Comparison of ENCODE assay signal across 8 cellular contexts in the genomic region with DNA sequence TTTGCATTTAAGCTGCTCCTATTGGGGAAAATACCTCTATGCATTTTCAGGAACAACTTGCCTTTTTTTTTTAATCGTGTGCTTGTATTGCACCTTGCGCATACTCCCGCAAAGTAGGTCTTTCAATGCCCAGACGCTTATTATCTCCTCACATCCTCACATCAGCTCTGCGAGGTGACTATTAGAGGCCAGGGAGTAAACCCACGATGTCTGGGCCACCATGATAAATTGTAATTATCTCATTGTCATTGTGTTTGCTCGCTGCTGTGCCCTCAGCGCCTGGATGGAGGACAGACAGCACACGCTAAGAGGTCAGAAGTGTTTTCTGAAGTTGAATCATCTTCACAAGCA. TPM values are rescaled to one million over a fixed set of nuclear protein-coding genes. Genes with fewer than 3 reads are reported as not detected.
DNase-seq lines count a peak whose midpoint lies in the region; ATAC-seq and TF ChIP-seq lines count a peak whose summit lies in the region.

No MANE protein-coding gene starts in this region.

- CTCF ChIA-PET in CD4-positive, alpha-beta memory T cell (lab: Charles Lee; ENCODE audit: partially characterized antibody), result interaction anchor here (0.8 to 3.0 kb wide), 2 partner anchors 89 to 94 kb away, joined by 4 to 7 read pairs; no protein-coding TSS in a partner anchor
- CTCF ChIA-PET in GM10248 (lab: Yijun Ruan, JAX), result interaction anchor here (0.6 to 1.4 kb wide), 5 partner anchors 10 to 98 kb away, joined by 3 to 4 read pairs (median 3); no protein-coding TSS in a partner anchor

- no peak for DNase-seq in CD4-positive, alpha-beta memory T cell
- DNase-seq in NCI-H1417 treated with DMSO at 0.1 percent for 48 hours (lab: John Stamatoyannopoulos, UW) (peak; percentile 47), caudate nucleus (lab: John Stamatoyannopoulos, UW) (no peak), natural killer cell (no peak), GM10248 (ENCODE audit: extremely low spot score) (no peak), Kasumi-1 (lab: John Stamatoyannopoulos, UW) (no peak), NK-92 (lab: John Stamatoyannopoulos, UW; ENCODE audit: unreplicated experiment) (no peak)

- peaks cover 0 to 11% of the 10 kb centered on the region in 2 donors for H3K36me3 Mint-ChIP-seq in CD4-positive, alpha-beta memory T cell
- H3K36me3 Mint-ChIP-seq in natural killer cell, result no peaks in the 10 kb centered on the region

- H3K27ac Mint-ChIP-seq in CD4-positive, alpha-beta memory T cell, result peak overlapping the region; percentile 73 to 95 (median 86)
- H3K27ac Mint-ChIP-seq in natural killer cell, result peak overlapping the region; percentile 68 to 95

- ATAC-seq in natural killer cell, result no peak
- ATAC-seq in HG03457 (IDR thresholded peaks at IDR 0.05; ENCODE audit: unreplicated experiment), result no peak

- no peaks in the 10 kb centered on the region for H3K27me3 ChIP-seq in CD4-positive, alpha-beta memory T cell (ENCODE audit: insufficient read depth, low read length)

- H3K4me1 ChIP-seq in CD4-positive, alpha-beta memory T cell (ENCODE audit: insufficient read depth, low read length), result peaks cover 36% of the 10 kb centered on the region

- peaks cover 0 to 2% (median 0%) of the 10 kb centered on the region in 8 donors for H3K9me3 Mint-ChIP-seq in CD4-positive, alpha-beta memory T cell
- H3K9me3 Mint-ChIP-seq in natural killer cell, result no peaks in the 10 kb centered on the region

- H3K4me3 Mint-ChIP-seq in CD4-positive, alpha-beta memory T cell, result peak overlapping the region; percentile 88 to 98 (median 94)
- H3K4me3 Mint-ChIP-seq in natural killer cell, result peak overlapping the region; percentile 93

- no peaks in the 10 kb centered on the region for H3K9me3 ChIP-seq in CD4-positive, alpha-beta memory T cell (ENCODE audit: control insufficient read depth in 1 of 2, low read length in 2 of 2)

- peak overlapping the region in 1 of 2 donors; percentile 72 for H3K4me3 ChIP-seq in CD4-positive, alpha-beta memory T cell (ENCODE audit: low read length in 2 of 2)

- intact Hi-C loops in CD4-positive, alpha-beta memory T cell (cut with micrococcal nuclease), result loop anchor here (5.0 to 10.0 kb wide), 4 partner anchors 35 to 1680 kb away; a partner anchor contains a TSS
- intact Hi-C loops in natural killer cell (cut with micrococcal nuclease), result loop anchor here (5.0 kb wide), 1 partner anchor 1495 kb away; a partner anchor contains a TSS

- TF ChIP-seq CTCF in natural killer cell (IDR thresholded peaks at IDR 0.05) (no peak), GM10248 (IDR thresholded peaks at IDR 0.05; ENCODE audit: control extremely low read depth, extremely low read depth, low read depth, missing control alignments) (no peak)

- POLR2A ChIA-PET in CD4-positive, alpha-beta memory T cell (lab: Charles Lee; ENCODE audit: partially characterized antibody), result interaction anchor here (0.7 to 1.5 kb wide), 5 partner anchors 11 to 1342 kb away, joined by 3 to 6 read pairs (median 3); no protein-coding TSS in a partner anchor
- POLR2A ChIA-PET in GM10248 (lab: Yijun Ruan, JAX), result no interaction called here

- H3K27me3 Mint-ChIP-seq in CD4-positive, alpha-beta memory T cell, result no peaks in the 10 kb centered on the region
- H3K27me3 Mint-ChIP-seq in natural killer cell (ENCODE audit: low read depth in 2 of 2), result no peaks in the 10 kb centered on the region

- H3K27ac ChIP-seq in CD4-positive, alpha-beta memory T cell (ENCODE audit: low read depth, low read length), result peak overlapping the region; percentile 91
- peak overlapping the region; percentile 69 for H3K27ac ChIP-seq in caudate nucleus (ENCODE audit: low read depth, low read length)

- peaks cover 25 to 43% (median 32%) of the 10 kb centered on the region in 4 donors for H3K4me1 Mint-ChIP-seq in CD4-positive, alpha-beta memory T cell
- H3K4me1 Mint-ChIP-seq in natural killer cell, result peaks cover 35 to 40% of the 10 kb centered on the region in 2 donors

- no peaks in the 10 kb centered on the region for H3K36me3 ChIP-seq in CD4-positive, alpha-beta memory T cell (ENCODE audit: insufficient read depth, low read length)

RNA-seq across cellular contexts. Expression of a gene that starts 1.0 kb away (rescaled TPM):
- total RNA-seq in CD4-positive, alpha-beta memory T cell, result 10 to 100 TPM; 34.9 to 36.9 TPM
- 1 to 10 TPM; 3.9 to 8.8 TPM for polyA plus RNA-seq in CD4-positive, alpha-beta memory T cell
- total RNA-seq in natural killer cell, result 10 to 100 TPM; 15.2 to 21.3 (median 15.2) TPM
